Comparison of ENCODE assay signal across 1 cellular context in the genomic region with DNA sequence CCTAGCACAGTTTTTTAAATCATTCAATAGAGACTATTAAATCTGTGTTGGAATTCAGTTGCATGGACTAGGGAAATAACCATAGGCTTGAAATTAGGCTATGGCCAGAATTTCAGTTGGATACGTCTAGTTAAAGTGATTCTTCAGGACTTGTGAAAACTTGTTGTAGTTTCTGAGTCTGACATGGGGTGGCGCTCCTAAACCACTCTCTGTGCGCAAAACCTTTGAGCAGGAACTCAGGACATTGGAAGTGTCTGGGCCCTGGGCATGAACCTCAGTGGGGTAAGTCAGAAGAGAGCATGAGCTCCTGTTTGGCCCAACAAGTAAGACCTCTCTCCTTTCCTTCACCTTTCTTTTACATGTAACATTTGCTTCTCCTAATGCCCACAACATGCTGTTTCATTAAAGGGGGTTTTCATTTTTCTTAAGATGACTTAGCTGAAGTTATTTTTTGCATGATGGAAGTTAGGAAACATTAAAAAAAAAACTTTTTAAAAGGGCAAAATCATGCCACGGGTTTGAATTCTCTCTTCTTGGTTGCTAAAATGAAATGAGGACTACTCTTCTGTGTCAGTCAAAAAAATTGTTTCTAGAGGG.
TF ChIP-seq lines count a peak whose summit lies in the region.

No MANE protein-coding gene starts in this region.

TF ChIP-seq in HepG2, 621 proteins besides CTCF, POLR2A, EP300 and RAD21 (continued from another document):
- TF ChIP-seq, protein P1, sequence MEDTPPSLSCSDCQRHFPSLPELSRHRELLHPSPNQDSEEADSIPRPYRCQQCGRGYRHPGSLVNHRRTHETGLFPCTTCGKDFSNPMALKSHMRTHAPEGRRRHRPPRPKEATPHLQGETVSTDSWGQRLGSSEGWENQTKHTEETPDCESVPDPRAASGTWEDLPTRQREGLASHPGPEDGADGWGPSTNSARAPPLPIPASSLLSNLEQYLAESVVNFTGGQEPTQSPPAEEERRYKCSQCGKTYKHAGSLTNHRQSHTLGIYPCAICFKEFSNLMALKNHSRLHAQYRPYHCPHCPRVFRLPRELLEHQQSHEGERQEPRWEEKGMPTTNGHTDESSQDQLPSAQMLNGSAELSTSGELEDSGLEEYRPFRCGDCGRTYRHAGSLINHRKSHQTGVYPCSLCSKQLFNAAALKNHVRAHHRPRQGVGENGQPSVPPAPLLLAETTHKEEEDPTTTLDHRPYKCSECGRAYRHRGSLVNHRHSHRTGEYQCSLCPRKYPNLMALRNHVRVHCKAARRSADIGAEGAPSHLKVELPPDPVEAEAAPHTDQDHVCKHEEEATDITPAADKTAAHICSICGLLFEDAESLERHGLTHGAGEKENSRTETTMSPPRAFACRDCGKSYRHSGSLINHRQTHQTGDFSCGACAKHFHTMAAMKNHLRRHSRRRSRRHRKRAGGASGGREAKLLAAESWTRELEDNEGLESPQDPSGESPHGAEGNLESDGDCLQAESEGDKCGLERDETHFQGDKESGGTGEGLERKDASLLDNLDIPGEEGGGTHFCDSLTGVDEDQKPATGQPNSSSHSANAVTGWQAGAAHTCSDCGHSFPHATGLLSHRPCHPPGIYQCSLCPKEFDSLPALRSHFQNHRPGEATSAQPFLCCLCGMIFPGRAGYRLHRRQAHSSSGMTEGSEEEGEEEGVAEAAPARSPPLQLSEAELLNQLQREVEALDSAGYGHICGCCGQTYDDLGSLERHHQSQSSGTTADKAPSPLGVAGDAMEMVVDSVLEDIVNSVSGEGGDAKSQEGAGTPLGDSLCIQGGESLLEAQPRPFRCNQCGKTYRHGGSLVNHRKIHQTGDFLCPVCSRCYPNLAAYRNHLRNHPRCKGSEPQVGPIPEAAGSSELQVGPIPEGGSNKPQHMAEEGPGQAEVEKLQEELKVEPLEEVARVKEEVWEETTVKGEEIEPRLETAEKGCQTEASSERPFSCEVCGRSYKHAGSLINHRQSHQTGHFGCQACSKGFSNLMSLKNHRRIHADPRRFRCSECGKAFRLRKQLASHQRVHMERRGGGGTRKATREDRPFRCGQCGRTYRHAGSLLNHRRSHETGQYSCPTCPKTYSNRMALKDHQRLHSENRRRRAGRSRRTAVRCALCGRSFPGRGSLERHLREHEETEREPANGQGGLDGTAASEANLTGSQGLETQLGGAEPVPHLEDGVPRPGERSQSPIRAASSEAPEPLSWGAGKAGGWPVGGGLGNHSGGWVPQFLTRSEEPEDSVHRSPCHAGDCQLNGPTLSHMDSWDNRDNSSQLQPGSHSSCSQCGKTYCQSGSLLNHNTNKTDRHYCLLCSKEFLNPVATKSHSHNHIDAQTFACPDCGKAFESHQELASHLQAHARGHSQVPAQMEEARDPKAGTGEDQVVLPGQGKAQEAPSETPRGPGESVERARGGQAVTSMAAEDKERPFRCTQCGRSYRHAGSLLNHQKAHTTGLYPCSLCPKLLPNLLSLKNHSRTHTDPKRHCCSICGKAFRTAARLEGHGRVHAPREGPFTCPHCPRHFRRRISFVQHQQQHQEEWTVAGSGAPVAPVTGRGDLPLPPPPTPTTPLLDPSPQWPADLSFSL (CRISPR knock-in tag; IDR thresholded peaks at IDR 0.05) = no peak
- TF ChIP-seq CBX5 (CRISPR knock-in tag; IDR thresholded peaks at IDR 0.05; ENCODE audit: borderline replicate concordance) (no peak), ZNF782 (CRISPR knock-in tag; IDR thresholded peaks at IDR 0.05; ENCODE audit: borderline replicate concordance) (no peak), ZNF878 (CRISPR knock-in tag; IDR thresholded peaks at IDR 0.05) (0 out of 2 replicates have a peak, but pooled peaks have one; percentile 32), SMAD1 (CRISPR knock-in tag; IDR thresholded peaks at IDR 0.05; ENCODE audit: borderline replicate concordance, low read depth) (no peak), IRF2 (CRISPR knock-in tag; IDR thresholded peaks at IDR 0.05) (0 out of 2 replicates have a peak, but pooled peaks have one; percentile 27)
- TF ChIP-seq, protein P2, sequence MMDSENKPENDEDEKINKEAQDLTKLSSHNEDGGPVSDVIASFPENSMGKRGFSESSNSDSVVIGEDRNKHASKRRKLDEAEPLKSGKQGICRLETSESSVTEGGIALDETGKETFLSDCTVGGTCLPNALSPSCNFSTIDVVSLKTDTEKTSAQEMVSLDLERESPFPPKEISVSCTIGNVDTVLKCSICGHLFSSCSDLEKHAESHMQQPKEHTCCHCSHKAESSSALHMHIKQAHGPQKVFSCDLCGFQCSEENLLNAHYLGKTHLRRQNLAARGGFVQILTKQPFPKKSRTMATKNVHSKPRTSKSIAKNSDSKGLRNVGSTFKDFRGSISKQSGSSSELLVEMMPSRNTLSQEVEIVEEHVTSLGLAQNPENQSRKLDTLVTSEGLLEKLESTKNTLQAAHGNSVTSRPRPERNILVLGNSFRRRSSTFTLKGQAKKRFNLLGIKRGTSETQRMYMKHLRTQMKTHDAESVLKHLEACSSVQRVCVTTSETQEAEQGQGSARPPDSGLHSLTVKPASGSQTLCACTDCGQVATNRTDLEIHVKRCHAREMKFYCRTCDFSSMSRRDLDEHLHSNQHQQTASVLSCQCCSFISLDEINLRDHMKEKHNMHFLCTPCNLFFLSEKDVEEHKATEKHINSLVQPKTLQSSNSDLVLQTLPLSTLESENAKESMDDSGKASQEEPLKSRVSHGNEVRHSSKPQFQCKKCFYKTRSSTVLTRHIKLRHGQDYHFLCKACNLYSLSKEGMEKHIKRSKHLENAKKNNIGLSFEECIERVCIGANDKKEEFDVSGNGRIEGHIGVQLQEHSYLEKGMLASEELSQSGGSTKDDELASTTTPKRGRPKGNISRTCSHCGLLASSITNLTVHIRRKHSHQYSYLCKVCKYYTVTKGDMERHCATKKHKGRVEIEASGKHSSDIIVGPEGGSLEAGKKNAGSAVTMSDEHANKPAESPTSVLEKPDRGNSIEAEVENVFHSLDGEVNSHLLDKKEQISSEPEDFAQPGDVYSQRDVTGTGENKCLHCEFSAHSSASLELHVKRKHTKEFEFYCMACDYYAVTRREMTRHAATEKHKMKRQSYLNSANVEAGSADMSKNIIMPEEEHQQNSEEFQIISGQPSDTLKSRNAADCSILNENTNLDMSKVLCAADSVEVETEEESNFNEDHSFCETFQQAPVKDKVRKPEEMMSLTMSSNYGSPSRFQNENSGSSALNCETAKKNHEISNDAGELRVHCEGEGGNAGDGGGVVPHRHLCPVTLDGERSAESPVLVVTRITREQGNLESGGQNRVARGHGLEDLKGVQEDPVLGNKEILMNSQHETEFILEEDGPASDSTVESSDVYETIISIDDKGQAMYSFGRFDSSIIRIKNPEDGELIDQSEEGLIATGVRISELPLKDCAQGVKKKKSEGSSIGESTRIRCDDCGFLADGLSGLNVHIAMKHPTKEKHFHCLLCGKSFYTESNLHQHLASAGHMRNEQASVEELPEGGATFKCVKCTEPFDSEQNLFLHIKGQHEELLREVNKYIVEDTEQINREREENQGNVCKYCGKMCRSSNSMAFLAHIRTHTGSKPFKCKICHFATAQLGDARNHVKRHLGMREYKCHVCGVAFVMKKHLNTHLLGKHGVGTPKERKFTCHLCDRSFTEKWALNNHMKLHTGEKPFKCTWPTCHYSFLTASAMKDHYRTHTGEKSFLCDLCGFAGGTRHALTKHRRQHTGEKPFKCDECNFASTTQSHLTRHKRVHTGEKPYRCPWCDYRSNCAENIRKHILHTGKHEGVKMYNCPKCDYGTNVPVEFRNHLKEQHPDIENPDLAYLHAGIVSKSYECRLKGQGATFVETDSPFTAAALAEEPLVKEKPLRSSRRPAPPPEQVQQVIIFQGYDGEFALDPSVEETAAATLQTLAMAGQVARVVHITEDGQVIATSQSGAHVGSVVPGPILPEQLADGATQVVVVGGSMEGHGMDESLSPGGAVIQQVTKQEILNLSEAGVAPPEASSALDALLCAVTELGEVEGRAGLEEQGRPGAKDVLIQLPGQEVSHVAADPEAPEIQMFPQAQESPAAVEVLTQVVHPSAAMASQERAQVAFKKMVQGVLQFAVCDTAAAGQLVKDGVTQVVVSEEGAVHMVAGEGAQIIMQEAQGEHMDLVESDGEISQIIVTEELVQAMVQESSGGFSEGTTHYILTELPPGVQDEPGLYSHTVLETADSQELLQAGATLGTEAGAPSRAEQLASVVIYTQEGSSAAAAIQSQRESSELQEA (CRISPR knock-in tag; IDR thresholded peaks at IDR 0.05; ENCODE audit: not compliant biosample characterization) = no peak
- TF ChIP-seq, protein P3, sequence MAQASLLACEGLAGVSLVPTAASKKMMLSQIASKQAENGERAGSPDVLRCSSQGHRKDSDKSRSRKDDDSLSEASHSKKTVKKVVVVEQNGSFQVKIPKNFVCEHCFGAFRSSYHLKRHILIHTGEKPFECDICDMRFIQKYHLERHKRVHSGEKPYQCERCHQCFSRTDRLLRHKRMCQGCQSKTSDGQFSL (CRISPR knock-in tag; IDR thresholded peaks at IDR 0.05) = no peak
